Comparison of ENCODE assay signal across 7 cellular contexts in genomic region chr1:43365678-43366077, GRCh38.
DNase-seq lines count a peak whose midpoint lies in the region; ATAC-seq and TF ChIP-seq lines count a peak whose summit lies in the region.
"Had no signal": no experiment of that assay in that cellular context is flagged by ENCODE, and none has a peak within 500 bp of the region (broad histone marks: within the 10 kb centered on the region; RNA-seq: fewer than 3 reads in every experiment).

No MANE protein-coding gene starts in this region.

- ATAC-seq in GM19351 (IDR thresholded peaks at IDR 0.05; ENCODE audit: unreplicated experiment): no peak

- TF ChIP-seq CTCF in AG04449 (IDR thresholded peaks at IDR 0.05; ENCODE audit: insufficient read depth, low read length, missing control alignments) (no peak), RWPE1 (conservative IDR thresholded peaks at IDR 0.05; ENCODE audit: low read depth) (no peak)

- H3K9me3 ChIP-seq in iPS-18c (ENCODE audit: control insufficient read depth, insufficient read depth, low read length): no peaks in the 10 kb centered on the region

- DNase-seq in AG04449 (ENCODE audit: low read depth, low spot score) (no peak), RWPE1 (ENCODE audit: low spot score) (no peak), NCI-H1092 treated with DMSO at 0.1 percent for 48 hours (lab: John Stamatoyannopoulos, UW) (no peak), DMS153 treated with DMSO at 0.1 percent for 48 hours (lab: John Stamatoyannopoulos, UW; ENCODE audit: unreplicated experiment) (no peak)
- DNase-seq: MV-4-11 had no signal

- CTCF ChIA-PET in AG04449 (lab: Yijun Ruan, JAX): interaction anchor here (0.8 to 1.4 kb wide), 3 partner anchors 12 to 139 kb away, joined by 3 to 5 read pairs (median 3); no protein-coding TSS in a partner anchor
- CTCF ChIA-PET in RWPE1 (lab: Yijun Ruan, JAX): interaction anchor here (1.3 kb wide), 1 partner anchor 80 kb away, joined by 4 read pairs; the partner anchor contains the start of gene C1orf210

- H3K4me3 ChIP-seq in AG04449 (ENCODE audit: low read depth, low read length) (peak overlapping the region; percentile 33), iPS-18c (ENCODE audit: insufficient read depth, low read depth, low read length) (peak overlapping the region; percentile 11)

- H3K27ac ChIP-seq in RWPE1: peak overlapping the region; percentile 96

- POLR2A ChIA-PET in AG04449 (lab: Yijun Ruan, JAX) (no interaction called here), RWPE1 (lab: Yijun Ruan, JAX; ENCODE audit: low non-redundant PET) (no interaction called here)
